ENCODE assay signal across 12 cellular contexts in the genomic region with DNA sequence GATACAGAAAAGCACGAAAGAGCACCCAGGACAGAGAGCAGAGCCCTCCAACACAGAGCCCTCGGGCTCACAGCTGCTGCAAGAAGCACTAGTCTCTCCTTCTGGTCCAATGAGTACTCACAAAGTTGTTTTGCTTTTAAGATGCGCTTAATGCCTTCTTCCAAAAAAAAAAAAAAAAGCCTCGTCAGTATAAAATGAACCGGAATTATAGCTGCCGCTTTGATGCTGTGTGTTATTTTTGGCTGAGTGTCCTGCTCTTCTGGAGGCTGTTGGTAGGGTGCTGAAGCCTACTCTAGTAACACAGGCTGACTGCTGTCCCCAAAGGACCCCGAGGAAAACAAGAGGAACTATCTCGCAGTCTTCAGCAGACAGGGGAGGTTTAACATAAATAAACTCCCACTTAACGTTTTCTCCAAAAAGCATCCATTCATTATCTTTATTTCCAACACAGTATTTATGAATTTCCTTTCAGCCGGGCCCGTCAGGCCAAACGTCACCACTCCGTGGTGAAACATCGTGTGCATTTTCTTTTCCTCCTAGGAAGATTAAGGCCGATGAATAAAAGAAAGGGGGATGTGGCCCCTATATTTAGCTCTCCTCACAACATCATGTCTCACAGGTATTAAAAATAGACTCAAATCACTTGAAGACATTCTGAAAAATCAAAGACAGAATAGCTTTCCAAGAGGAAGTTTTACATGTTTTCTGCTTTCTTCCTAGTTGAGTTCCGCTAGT.
DNase-seq lines count a peak whose midpoint lies in the region; ATAC-seq and TF ChIP-seq lines count a peak whose summit lies in the region.
"Had no signal": no experiment of that assay in that cellular context is flagged by ENCODE, and none has a peak within 500 bp of the region (broad histone marks: within the 10 kb centered on the region; RNA-seq: fewer than 3 reads in every experiment).

No MANE protein-coding gene starts in this region.

- no peaks in the 10 kb centered on the region for H3K9me3 Mint-ChIP-seq in brain
- H3K9me3 Mint-ChIP-seq in activated T-helper 17 cell treated with anti-CD3 and anti-CD28 coated beads, Interleukin-2, amount 50 U/mL, for 72 hours, result peaks cover 4% of the 10 kb centered on the region

- peak overlapping the region in 2 of 4 donors; percentile 14 to 19 for H3K4me3 ChIP-seq in gastrocnemius medialis
- H3K4me3 ChIP-seq: left lung had no signal

- no peak for TF ChIP-seq CTCF in brain (conservative IDR thresholded peaks at IDR 0.05)
- TF ChIP-seq CTCF in gastrocnemius medialis (IDR thresholded peaks at IDR 0.05 in 4 of 5, conservative IDR thresholded peaks at IDR 0.05 in 1 of 5), result no peak

- no peaks in the 10 kb centered on the region for H3K27me3 ChIP-seq in gastrocnemius medialis
- H3K27me3 ChIP-seq: left lung had no signal

- peak overlapping the region in 1 of 5 experiments; percentile 64 for H3K4me3 Mint-ChIP-seq in brain
- H3K4me3 Mint-ChIP-seq in activated T-helper 17 cell treated with anti-CD3 and anti-CD28 coated beads, Interleukin-2, amount 50 U/mL, for 72 hours, result no peak overlapping the region
- H3K4me3 Mint-ChIP-seq: activated naive CD8-positive, alpha-beta T cell; natural killer cell treated with Interleukin-12 subunit alpha and Interleukin-12 subunit beta and Interleukin-15 and Interleukin-18, amount 100 ng/mL, for 72 hours had no signal

- peaks cover 22 to 27% of the 10 kb centered on the region in 2 donors for H3K4me1 ChIP-seq in gastrocnemius medialis
- H3K4me1 ChIP-seq: left lung had no signal

- no peaks in the 10 kb centered on the region for H3K36me3 ChIP-seq in gastrocnemius medialis
- H3K36me3 ChIP-seq: left lung had no signal

- intact Hi-C loops in Right ventricle myocardium superior (cut with DNase I), result no loop called here
- intact Hi-C loops in gastrocnemius medialis (cut with DNase I; ENCODE audit: low total_unique reads), result loop anchor here (10.0 kb wide), 1 partner anchor 311 kb away; no protein-coding TSS in a partner anchor

- H3K27ac Mint-ChIP-seq in brain, result peak overlapping the region in 3 of 5 experiments; percentile 55 to 79 (median 79)
- H3K27ac Mint-ChIP-seq in activated T-helper 17 cell treated with anti-CD3 and anti-CD28 coated beads, Interleukin-2, amount 50 U/mL, for 72 hours, result no peak overlapping the region
- H3K27ac Mint-ChIP-seq: activated naive CD8-positive, alpha-beta T cell; natural killer cell treated with Interleukin-12 subunit alpha and Interleukin-12 subunit beta and Interleukin-15 and Interleukin-18, amount 100 ng/mL, for 72 hours had no signal

- in situ Hi-C loops in gastrocnemius medialis (cut with MboI; ENCODE audit: low sequenced_read_pairs in 4 of 4), result no loop called here

- H3K27me3 Mint-ChIP-seq in brain, result no peaks in the 10 kb centered on the region
- no peaks in the 10 kb centered on the region for H3K27me3 Mint-ChIP-seq in activated T-helper 17 cell treated with anti-CD3 and anti-CD28 coated beads, Interleukin-2, amount 50 U/mL, for 72 hours
- H3K27me3 Mint-ChIP-seq: activated naive CD8-positive, alpha-beta T cell; natural killer cell treated with Interleukin-12 subunit alpha and Interleukin-12 subunit beta and Interleukin-15 and Interleukin-18, amount 100 ng/mL, for 72 hours had no signal

- DNase-seq in ELR (ENCODE audit: low read depth), result peak; percentile 20
- DNase-seq in Right ventricle myocardium superior, result no peak
- DNase-seq in retina, result peak; percentile 41
- no peak for DNase-seq in gastrocnemius medialis
- DNase-seq: left lung, NCI-H748 treated with DMSO at 0.1 percent for 48 hours had no signal

- H3K27ac ChIP-seq in gastrocnemius medialis, result peak overlapping the region in 2 of 4 donors; percentile 12 to 46
- H3K27ac ChIP-seq: left lung had no signal

- ATAC-seq in Right ventricle myocardium superior (ENCODE audit: poor library complexity) (peak; percentile 90), GM18870 (IDR thresholded peaks at IDR 0.05; ENCODE audit: unreplicated experiment) (no peak), gastrocnemius medialis (no peak), HG02623 (IDR thresholded peaks at IDR 0.05; ENCODE audit: unreplicated experiment) (no peak)
- no peak for ATAC-seq in activated T-helper 17 cell treated with anti-CD3 and anti-CD28 coated beads, Interleukin-2, amount 50 U/mL, for 72 hours (replicated peaks)
- ATAC-seq: left lung; natural killer cell treated with Interleukin-12 subunit alpha and Interleukin-12 subunit beta and Interleukin-15 and Interleukin-18, amount 100 ng/mL, for 72 hours had no signal

- no peak for TF ChIP-seq POLR2A in gastrocnemius medialis (IDR thresholded peaks at IDR 0.05)

- H3K4me1 Mint-ChIP-seq in brain, result peaks cover 30% of the 10 kb centered on the region
- H3K4me1 Mint-ChIP-seq in activated T-helper 17 cell treated with anti-CD3 and anti-CD28 coated beads, Interleukin-2, amount 50 U/mL, for 72 hours, result no peaks in the 10 kb centered on the region

- H3K9me3 ChIP-seq in gastrocnemius medialis, result no peaks in the 10 kb centered on the region
- H3K9me3 ChIP-seq: left lung had no signal

- H3K36me3 Mint-ChIP-seq in brain, result no peaks in the 10 kb centered on the region
- no peaks in the 10 kb centered on the region for H3K36me3 Mint-ChIP-seq in activated T-helper 17 cell treated with anti-CD3 and anti-CD28 coated beads, Interleukin-2, amount 50 U/mL, for 72 hours (ENCODE audit: low read depth)
- H3K36me3 Mint-ChIP-seq: activated naive CD8-positive, alpha-beta T cell; natural killer cell treated with Interleukin-12 subunit alpha and Interleukin-12 subunit beta and Interleukin-15 and Interleukin-18, amount 100 ng/mL, for 72 hours had no signal

Comparison
In these comparisons a context has a peak if more than half of its experiments do, and no peak if none do; other contexts are left out.
1. DNase-seq: peak in ELR (single experiment) and retina (single experiment); none in Right ventricle myocardium superior (single experiment) and gastrocnemius medialis (0 of 2).